8 cellular contexts compared by ENCODE assay signal in the genomic region with DNA sequence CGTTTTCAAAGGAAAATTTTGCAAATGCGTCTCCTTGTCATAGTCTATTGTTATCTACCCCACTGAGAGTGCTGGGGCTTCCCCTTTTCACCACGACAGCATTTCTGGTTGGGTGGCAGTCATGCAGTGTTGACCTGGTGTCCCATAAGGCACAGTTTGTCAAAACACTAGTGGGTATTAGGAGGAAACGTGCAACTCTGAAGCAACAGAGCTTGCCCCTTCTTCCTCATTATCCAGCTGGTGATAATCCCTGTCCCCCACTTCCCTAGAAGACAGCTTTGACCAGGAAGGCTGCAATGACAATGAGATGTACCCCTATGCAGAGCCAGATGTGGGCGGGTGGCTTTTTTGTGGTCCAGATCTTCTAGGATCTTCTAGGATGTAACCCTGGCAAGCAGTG. TPM values are rescaled to one million over a fixed set of nuclear protein-coding genes. Genes with fewer than 3 reads are reported as not detected.
DNase-seq lines count a peak whose midpoint lies in the region; ATAC-seq and TF ChIP-seq lines count a peak whose summit lies in the region.

No MANE protein-coding gene starts in this region.

- CTCF ChIA-PET in naive thymus-derived CD4-positive, alpha-beta T cell (lab: Charles Lee) = no interaction called here

- intact Hi-C loops in naive thymus-derived CD4-positive, alpha-beta T cell (cut with micrococcal nuclease) = loop anchor here (1.0 to 5.0 kb wide), 8 partner anchors 35 to 1505 kb away; partner anchors contain the start of gene KLF3 (in 1 of the 2)

- H3K27me3 ChIP-seq in naive thymus-derived CD4-positive, alpha-beta T cell (ENCODE audit: control insufficient read depth in 2 of 2, insufficient read depth in 2 of 2, low read length in 2 of 2) = no peaks in the 10 kb centered on the region

- POLR2A ChIA-PET in naive thymus-derived CD4-positive, alpha-beta T cell (lab: Charles Lee) = interaction anchor here (0.9 to 2.6 kb wide), 2 partner anchors 66 to 288 kb away, joined by 3 to 15 read pairs; partner anchors contain the start of gene PGM2

- H3K36me3 ChIP-seq in naive thymus-derived CD4-positive, alpha-beta T cell (ENCODE audit: control insufficient read depth in 2 of 3, insufficient read depth in 3 of 3, low read length in 3 of 3) = peaks cover 0 to 2% (median 0%) of the 10 kb centered on the region in 3 experiments

- peak overlapping the region; percentile 88 to 100 (median 96) for H3K4me3 Mint-ChIP-seq in naive thymus-derived CD4-positive, alpha-beta T cell

- peak; percentile 43 to 55 for DNase-seq in activated CD4-positive, alpha-beta T cell treated with anti-CD3 and anti-CD28 coated beads, Interleukin-2, amount 50 U/mL, for 4 hours
- DNase-seq in naive thymus-derived CD4-positive, alpha-beta T cell = peak in 7 of 9 donors; percentile 11 to 60 (median 29)
- DNase-seq in foreskin fibroblast (no peak), NCI-H2171 treated with DMSO at 0.1 percent for 48 hours (lab: John Stamatoyannopoulos, UW) (no peak), cerebellum (ENCODE audit: low spot score) (no peak), NCI-H1436 (lab: John Stamatoyannopoulos, UW) (no peak)

- peaks cover 10 to 25% of the 10 kb centered on the region in 2 donors for H3K4me1 ChIP-seq in naive thymus-derived CD4-positive, alpha-beta T cell (ENCODE audit: control insufficient read depth in 2 of 2, insufficient read depth in 2 of 2, low read length in 2 of 2)

- no peak for TF ChIP-seq CTCF in foreskin fibroblast (IDR thresholded peaks at IDR 0.05; ENCODE audit: low read depth, low read length)

- H3K9me3 ChIP-seq in naive thymus-derived CD4-positive, alpha-beta T cell (ENCODE audit: control insufficient read depth in 2 of 3, low read length in 3 of 3) = no peaks in the 10 kb centered on the region

- peaks cover 0 to 13% (median 0%) of the 10 kb centered on the region in 5 donors for H3K36me3 Mint-ChIP-seq in naive thymus-derived CD4-positive, alpha-beta T cell

- peak overlapping the region; percentile 69 for H3K27ac ChIP-seq in naive thymus-derived CD4-positive, alpha-beta T cell (ENCODE audit: low read depth, low read length)

- no peaks in the 10 kb centered on the region for H3K9me3 Mint-ChIP-seq in naive thymus-derived CD4-positive, alpha-beta T cell

- peak overlapping the region; percentile 51 for H3K4me3 ChIP-seq in naive thymus-derived CD4-positive, alpha-beta T cell (ENCODE audit: low read length)
- no peak overlapping the region for H3K4me3 ChIP-seq in foreskin fibroblast (ENCODE audit: low read depth in 1 of 2, low read length in 2 of 2)

- H3K27ac Mint-ChIP-seq in naive thymus-derived CD4-positive, alpha-beta T cell = peak overlapping the region; percentile 86 to 96 (median 92)

- H3K27me3 Mint-ChIP-seq in naive thymus-derived CD4-positive, alpha-beta T cell = peaks cover 0 to 2% (median 0%) of the 10 kb centered on the region in 5 donors

- H3K4me1 Mint-ChIP-seq in naive thymus-derived CD4-positive, alpha-beta T cell = peaks cover 39 to 77% (median 60%) of the 10 kb centered on the region in 7 donors

- ATAC-seq in GM19328 (IDR thresholded peaks at IDR 0.05; ENCODE audit: unreplicated experiment) (peak; percentile 53), HG03354 (IDR thresholded peaks at IDR 0.05; ENCODE audit: poor library complexity, severe bottlenecking, unreplicated experiment) (peak; percentile 49)
- peak; percentile 69 for ATAC-seq in naive thymus-derived CD4-positive, alpha-beta T cell

RNA-seq across cellular contexts. Expression of gene TBC1D1, which starts 1.8 kb away (rescaled TPM):
- 10 to 100 TPM; 44.6 to 66.8 (median 49.6) TPM for total RNA-seq in naive thymus-derived CD4-positive, alpha-beta T cell
- 10 to 100 TPM; 19.4 to 27.6 TPM for polyA plus RNA-seq in naive thymus-derived CD4-positive, alpha-beta T cell
- 95.9 TPM for total RNA-seq in cerebellum

Comparison
In these comparisons a context has a peak if more than half of its experiments do, and no peak if none do; other contexts are left out.
1. DNase-seq: peak in activated CD4-positive, alpha-beta T cell treated with anti-CD3 and anti-CD28 coated beads, Interleukin-2, amount 50 U/mL, for 4 hours (2 of 2) and naive thymus-derived CD4-positive, alpha-beta T cell (7 of 9); none in foreskin fibroblast (0 of 2), NCI-H2171 treated with DMSO at 0.1 percent for 48 hours (single experiment), cerebellum (single experiment) and NCI-H1436 (single experiment).
2. Peak in every context shown above with its lines, with median percentiles within 50 percentile points of each other: ATAC-seq.